Comparison of ENCODE assay signal across 10 cellular contexts in genomic region chr1:26281971-26282693, GRCh38. TPM values are rescaled to one million over a fixed set of nuclear protein-coding genes. Genes with fewer than 3 reads are reported as not detected.
DNase-seq lines count a peak whose midpoint lies in the region; ATAC-seq and TF ChIP-seq lines count a peak whose summit lies in the region.
"Had no signal": no experiment of that assay in that cellular context is flagged by ENCODE, and none has a peak within 500 bp of the region (broad histone marks: within the 10 kb centered on the region; RNA-seq: fewer than 3 reads in every experiment).

No MANE protein-coding gene starts in this region.

- no peaks in the 10 kb centered on the region for H3K9me3 ChIP-seq in DND-41 (ENCODE audit: insufficient read depth, low read length, severe bottlenecking)
- H3K9me3 ChIP-seq in ectodermal cell (ENCODE audit: control insufficient read depth, low read length), result no peaks in the 10 kb centered on the region
- H3K9me3 ChIP-seq in neutrophil, result no peaks in the 10 kb centered on the region
- no peaks in the 10 kb centered on the region for H3K9me3 ChIP-seq in adrenal gland (replicated peaks in 1 of 3)

- 27% methylated on average over 30 of the region's 30 CpGs for WGBS in ectodermal cell, 2 experiments
- WGBS in adrenal gland, 4 donors, result 70 to 89% (median 76%) methylated on average over 25 to 30 of the region's 30 CpGs

- peak overlapping the region; percentile 67 for H3K4me2 ChIP-seq in DND-41 (ENCODE audit: insufficient read depth, low read length)

- H3K36me3 ChIP-seq in DND-41 (ENCODE audit: insufficient read depth, low read length) (peaks cover 55% of the 10 kb centered on the region), ectodermal cell (ENCODE audit: control insufficient read depth, insufficient read depth, low read length) (peaks cover 11% of the 10 kb centered on the region), neutrophil (peaks cover 42% of the 10 kb centered on the region), adrenal gland (replicated peaks in 1 of 2) (no peaks in the 10 kb centered on the region)

- TF ChIP-seq CTCF in DND-41 (IDR thresholded peaks at IDR 0.05; ENCODE audit: borderline replicate concordance, extremely low read depth, low read length, poor library complexity, severe bottlenecking), result no peak
- no peak for TF ChIP-seq CTCF in neutrophil (IDR thresholded peaks at IDR 0.05)
- no peak for TF ChIP-seq CTCF in adrenal gland (IDR thresholded peaks at IDR 0.05)

- TF ChIP-seq POLR2A in adrenal gland (IDR thresholded peaks at IDR 0.05), result no peak

- intact Hi-C loops in adrenal gland (cut with DNase I), result loop anchor here in 1 of 2 donors (5.0 kb wide), 1 partner anchor 40 kb away; no protein-coding TSS in a partner anchor

- H3K9ac ChIP-seq in DND-41 (ENCODE audit: low read depth, low read length), result no peak overlapping the region; the same call in 1 of the 2 replicates

- DNase-seq in DND-41, result no peak
- DNase-seq in NCI-H524 treated with DMSO at 0.1 percent for 48 hours (lab: John Stamatoyannopoulos, UW), result peak; percentile 14
- DNase-seq in NCI-H1105 (lab: John Stamatoyannopoulos, UW), result no peak
- no peak for DNase-seq in adrenal gland
- DNase-seq in effector CD8-positive, alpha-beta T cell (lab: John Stamatoyannopoulos, UW), result no peak

- H3K27ac ChIP-seq in DND-41 (ENCODE audit: low read length), result peak overlapping the region; percentile 72; the same call in 1 of the 2 replicates
- H3K27ac ChIP-seq in ectodermal cell (ENCODE audit: insufficient read depth, low read depth, low read length, poor library complexity, severe bottlenecking), result peak overlapping the region; percentile 90
- H3K27ac ChIP-seq in neutrophil, result peak overlapping the region; percentile 100
- no peak overlapping the region for H3K27ac ChIP-seq in adrenal gland

- no peak overlapping the region for H2AFZ ChIP-seq in DND-41 (ENCODE audit: low read depth, low read length)

- H4K20me1 ChIP-seq in DND-41 (ENCODE audit: insufficient read depth, low read length), result peaks cover 17% of the 10 kb centered on the region; the same call in 1 of the 2 replicates

- H3K4me3 ChIP-seq in DND-41 (ENCODE audit: low read depth in 1 of 2, low read length in 2 of 2) (0 out of 4 replicates have a peak overlapping the region, but pooled peaks of 1 of the 2 experiments have one; percentile 74), ectodermal cell (ENCODE audit: insufficient read depth, low read depth, low read length) (no peak overlapping the region), neutrophil (ENCODE audit: low read depth in 1 of 2, low read length in 1 of 2) (peak overlapping the region in 1 of 2 experiments; percentile 97), adrenal gland (no peak overlapping the region)

- ATAC-seq in DND-41 (ENCODE audit: insufficient read depth, low read depth) (no peak), HG03139 (IDR thresholded peaks at IDR 0.05; ENCODE audit: unreplicated experiment) (no peak)
- ATAC-seq: Panc1 had no signal

- no peaks in the 10 kb centered on the region for H3K27me3 ChIP-seq in DND-41 (ENCODE audit: insufficient read depth, low read length, poor library complexity)
- H3K27me3 ChIP-seq in ectodermal cell (ENCODE audit: control insufficient read depth, insufficient read depth, low read length, poor library complexity, severe bottlenecking), result no peaks in the 10 kb centered on the region
- no peaks in the 10 kb centered on the region for H3K27me3 ChIP-seq in neutrophil
- H3K27me3 ChIP-seq in adrenal gland, result no peaks in the 10 kb centered on the region

- peaks cover 29% of the 10 kb centered on the region for H3K79me2 ChIP-seq in DND-41 (ENCODE audit: insufficient read depth, low read length)

- H3K4me1 ChIP-seq in DND-41 (ENCODE audit: insufficient read depth, low read length) (peaks cover 72% of the 10 kb centered on the region), ectodermal cell (ENCODE audit: control insufficient read depth, insufficient read depth, low read length) (peaks cover 37% of the 10 kb centered on the region), neutrophil (ENCODE audit: control insufficient read depth in 1 of 2, insufficient read depth in 1 of 2, low read depth in 1 of 2, low read length in 1 of 2) (peaks cover 67 to 84% of the 10 kb centered on the region in 2 experiments), adrenal gland (replicated peaks in 1 of 2) (peaks cover 7 to 34% of the 10 kb centered on the region in 2 donors)

RNA-seq across cellular contexts. Expression of gene SH3BGRL3, which starts 2.2 kb away (rescaled TPM):
- 170 TPM for polyA plus RNA-seq in ectodermal cell (2013, experiment 1 of 4)
- polyA plus RNA-seq in ectodermal cell (2013, experiment 2 of 4), result 171 TPM
- 175 TPM for polyA plus RNA-seq in ectodermal cell (2013, experiment 3 of 4)
- 184 TPM for polyA plus RNA-seq in ectodermal cell (2013, experiment 4 of 4)
- total RNA-seq in adrenal gland, result 100 to 1,000 TPM in 3 of 8 donors, 10 to 100 TPM in 5; 34.0 to 123 (median 77.9) TPM
- 100 to 1,000 TPM; 178 to 350 (median 321) TPM for polyA plus RNA-seq in adrenal gland

RNA-seq across cellular contexts. Expression of gene UBXN11, which starts 24.3 kb away (rescaled TPM):
- 15.8 TPM for polyA plus RNA-seq in ectodermal cell (2013, experiment 1 of 4)
- 18.3 TPM for polyA plus RNA-seq in ectodermal cell (2013, experiment 2 of 4)
- polyA plus RNA-seq in ectodermal cell (2013, experiment 3 of 4), result 13.1 TPM
- polyA plus RNA-seq in ectodermal cell (2013, experiment 4 of 4), result 15.9 TPM
- total RNA-seq in adrenal gland, result 10 to 100 TPM in 6 of 8 donors, 1 to 10 TPM in 2; 5.3 to 28.5 (median 13.7) TPM
- 100 to 1,000 TPM in 1 of 3 donors, 10 to 100 TPM in 1, 1 to 10 TPM in 1; 5.9 to 154 (median 53.1) TPM for polyA plus RNA-seq in adrenal gland

RNA-seq across cellular contexts. Expression of gene CD52, which starts 35.6 kb away (rescaled TPM):
- not detected for polyA plus RNA-seq in ectodermal cell (2013, experiment 1 of 4)
- polyA plus RNA-seq in ectodermal cell (2013, experiment 2 of 4), result 1.2 TPM
- polyA plus RNA-seq in ectodermal cell (2013, experiment 3 of 4), result 1.1 TPM
- 1.7 TPM for polyA plus RNA-seq in ectodermal cell (2013, experiment 4 of 4)
- 1 to 10 TPM in 6 of 8 donors, not detected in 2; 3.8 to 8.9 (median 4.8) TPM for total RNA-seq in adrenal gland
- polyA plus RNA-seq in adrenal gland, result 100 to 1,000 TPM in 1 of 3 donors, 10 to 100 TPM in 2; 13.6 to 239 (median 14.1) TPM
- total RNA-seq: epithelial cell of proximal tubule had no signal

RNA-seq across cellular contexts. Expression of gene CEP85, which starts 48.1 kb away (rescaled TPM):
- polyA plus RNA-seq in ectodermal cell (2013, experiment 1 of 4), result 44.6 TPM
- polyA plus RNA-seq in ectodermal cell (2013, experiment 2 of 4), result 35.6 TPM
- polyA plus RNA-seq in ectodermal cell (2013, experiment 3 of 4), result 33.1 TPM
- polyA plus RNA-seq in ectodermal cell (2013, experiment 4 of 4), result 33.2 TPM
- 1 to 10 TPM; 2.6 to 8.7 (median 5.8) TPM for total RNA-seq in adrenal gland
- polyA plus RNA-seq in adrenal gland, result 1 to 10 TPM; 2.5 to 6.1 (median 3.1) TPM

Comparison
In these comparisons a context has a peak if more than half of its experiments do, and no peak if none do; other contexts are left out.
1. H3K27ac ChIP-seq: peak in DND-41 (single experiment), ectodermal cell (single experiment) and neutrophil (single experiment); none in adrenal gland (0 of 5).